In the genomic region with DNA sequence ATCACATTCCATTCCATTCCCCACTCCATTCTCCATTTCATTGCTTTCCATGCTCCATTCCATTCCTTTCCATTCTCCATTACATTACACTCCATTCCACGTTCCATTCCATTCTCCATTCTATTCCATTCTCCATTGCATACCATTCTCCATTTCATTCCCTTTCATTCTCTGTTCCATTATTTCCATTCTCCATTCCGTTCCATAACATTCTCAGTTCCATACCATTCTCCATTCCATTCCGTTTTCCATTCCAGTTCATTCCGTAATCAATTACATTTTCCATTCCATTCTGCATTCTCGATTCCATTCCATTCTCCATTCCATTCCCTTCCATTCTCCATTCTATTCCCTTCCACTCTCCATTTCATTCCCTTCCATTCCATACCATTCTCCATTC, we compare ENCODE assay signal across 19 cellular contexts.
"Had no signal": no experiment of that assay in that cellular context is flagged by ENCODE, and none has a peak within 500 bp of the region (broad histone marks: within the 10 kb centered on the region; RNA-seq: fewer than 3 reads in every experiment).

No MANE protein-coding gene starts in this region.

- H3K27me3 ChIP-seq: SJSA1 had no signal

- H3K4me3 ChIP-seq: SJSA1, SK-N-MC had no signal

- H3K4me1 ChIP-seq: SJSA1 had no signal

- H3K27ac ChIP-seq: SJSA1, SK-N-MC had no signal

- DNase-seq: KBM-7, MV-4-11, NCI-H1048, NCI-H1105, NCI-H1417, NCI-H1436 treated with DMSO at 0.1 percent for 48 hours, NCI-H1694, NCI-H187 treated with DMSO at 0.1 percent for 48 hours, NCI-H2029 treated with DMSO at 0.1 percent for 48 hours, NCI-H2171 treated with DMSO at 0.1 percent for 48 hours, NCI-H2227 treated with DMSO at 0.1 percent for 48 hours, NCI-H524, NCI-H69, NCI-H774, Right ventricle myocardium superior, RPMI8226, SIG-M5 had no signal
